Comparison of ENCODE assay signal across 13 cellular contexts in the genomic region with DNA sequence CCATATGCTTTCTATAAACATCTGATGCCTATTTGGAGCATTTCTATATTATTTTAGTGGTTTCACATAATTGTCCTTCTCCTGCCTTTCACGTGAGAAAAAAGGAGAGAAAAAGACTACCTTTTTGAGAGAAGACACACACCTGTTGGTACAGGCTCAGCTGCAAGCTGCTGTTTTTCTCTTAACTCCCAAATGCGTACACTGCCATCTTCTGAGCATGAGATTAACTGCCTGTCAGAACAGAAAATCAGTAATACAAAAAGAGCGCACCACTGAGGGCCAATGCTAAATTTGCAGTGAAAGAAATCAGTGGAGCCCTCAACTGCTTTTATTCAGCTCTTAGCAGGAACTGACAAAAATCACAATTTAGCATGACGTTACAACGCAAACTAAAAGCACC. TPM values are rescaled to one million over a fixed set of nuclear protein-coding genes. Genes with fewer than 3 reads are reported as not detected.
A peak's percentile ranks its signal among the peaks of the same experiment; 100 is the strongest.
DNase-seq lines count a peak whose midpoint lies in the region; ATAC-seq, FAIRE-seq and TF ChIP-seq lines count a peak whose summit lies in the region.
"Had no signal": no experiment of that assay in that cellular context is flagged by ENCODE, and none has a peak within 500 bp of the region (broad histone marks: within the 10 kb centered on the region; RNA-seq: fewer than 3 reads in every experiment).

No MANE protein-coding gene starts in this region.

- no peak overlapping the region for H3K4me3 ChIP-seq in AG04449 (ENCODE audit: low read depth, low read length)
- H3K4me3 ChIP-seq in OCI-LY3 (ENCODE audit: low read length): no peak overlapping the region

- no peaks in the 10 kb centered on the region for H3K79me2 ChIP-seq in OCI-LY3 (ENCODE audit: low read length)

- no peak overlapping the region for H3K27ac ChIP-seq in OCI-LY3 (ENCODE audit: low read length)
- H3K27ac ChIP-seq: neutrophil had no signal

- H3K36me3 ChIP-seq in OCI-LY3 (replicated peaks; ENCODE audit: low read depth, low read length): peaks cover 31% of the 10 kb centered on the region

- no peaks in the 10 kb centered on the region for H4K20me1 ChIP-seq in OCI-LY3 (ENCODE audit: insufficient read depth, low read length)

- POLR2A ChIA-PET in AG04449 (lab: Yijun Ruan, JAX): no interaction called here

- H3K9me3 ChIP-seq in OCI-LY3 (ENCODE audit: insufficient read depth, low read length): no peaks in the 10 kb centered on the region
- H3K9me3 ChIP-seq: neutrophil had no signal

- no peak overlapping the region for H2AFZ ChIP-seq in OCI-LY3 (ENCODE audit: low read depth, low read length)

- H3K4me2 ChIP-seq in OCI-LY3 (ENCODE audit: low read length): no peak overlapping the region

- CTCF ChIA-PET in AG04449 (lab: Yijun Ruan, JAX): interaction anchor here (0.8 to 1.7 kb wide), 5 partner anchors 10 to 360 kb away, joined by 3 to 9 read pairs (median 4); no protein-coding TSS in a partner anchor

- ATAC-seq in GM18502 (IDR thresholded peaks at IDR 0.05; ENCODE audit: poor library complexity, unreplicated experiment) (no peak), HG02610 (IDR thresholded peaks at IDR 0.05; ENCODE audit: unreplicated experiment) (no peak), HG03457 (IDR thresholded peaks at IDR 0.05; ENCODE audit: unreplicated experiment) (no peak)
- ATAC-seq: activated T-cell treated with anti-CD3 and anti-CD28 coated beads, Interleukin-2, amount 50 U/mL, for 4 hours had no signal

- no peaks in the 10 kb centered on the region for H3K27me3 ChIP-seq in OCI-LY3 (ENCODE audit: low read depth, low read length)
- H3K27me3 ChIP-seq: neutrophil had no signal

- no peak for TF ChIP-seq POLR2A in GM12892 (IDR thresholded peaks at IDR 0.05; ENCODE audit: low read depth, low read length)

- no peak for FAIRE-seq in GM12892 (lab: Jason Lieb, UNC)
- FAIRE-seq: urothelium cell line had no signal

- in situ Hi-C loops in GM13977 (cut with MboI; ENCODE audit: low pct_unique_long_range_greater_than_20kb, low sequenced_read_pairs, unreplicated experiment): no loop called here

- TF ChIP-seq CTCF in AG04449 (IDR thresholded peaks at IDR 0.05; ENCODE audit: insufficient read depth, low read length, missing control alignments) (peak; percentile 2), GM13977 (IDR thresholded peaks at IDR 0.05; ENCODE audit: extremely low read depth, insufficient read depth, missing control alignments) (peak; percentile 31), OCI-LY3 (IDR thresholded peaks at IDR 0.05; ENCODE audit: low read depth, low read length) (peak; percentile 61)

- H3K4me1 ChIP-seq in OCI-LY3 (ENCODE audit: low read length): peaks cover 4% of the 10 kb centered on the region

- H3K9ac ChIP-seq in OCI-LY3 (ENCODE audit: low read length): no peak overlapping the region

- DNase-seq in AG04449 (ENCODE audit: low read depth, low spot score) (no peak), GM13977 (ENCODE audit: low spot score) (peak; percentile 17), hippocampal formation (lab: John Stamatoyannopoulos, UW) (peak; percentile 8 to 63), GM12892 (ENCODE audit: insufficient read length) (no peak)
- DNase-seq: activated T-cell treated with anti-CD3 and anti-CD28 coated beads, Interleukin-2, amount 50 U/mL, for 4 hours; Calu3; KG1 had no signal

RNA-seq across cellular contexts. Expression of a gene that starts 54.9 kb away (rescaled TPM):
- polyA plus RNA-seq in GM12892 (2012; ENCODE audit: missing spikeins): 63.4 TPM

Comparison
In these comparisons a context has a peak if more than half of its experiments do, and no peak if none do; other contexts are left out.
1. DNase-seq: peak in GM13977 (single experiment) and hippocampal formation (2 of 2); none in AG04449 (single experiment) and GM12892 (single experiment).
2. CTCF ChIP-seq: peak in every context shown above with its lines; median percentile 61 in OCI-LY3; 31 in GM13977; 2 in AG04449.